27 cellular contexts compared by ENCODE assay signal in the genomic region with DNA sequence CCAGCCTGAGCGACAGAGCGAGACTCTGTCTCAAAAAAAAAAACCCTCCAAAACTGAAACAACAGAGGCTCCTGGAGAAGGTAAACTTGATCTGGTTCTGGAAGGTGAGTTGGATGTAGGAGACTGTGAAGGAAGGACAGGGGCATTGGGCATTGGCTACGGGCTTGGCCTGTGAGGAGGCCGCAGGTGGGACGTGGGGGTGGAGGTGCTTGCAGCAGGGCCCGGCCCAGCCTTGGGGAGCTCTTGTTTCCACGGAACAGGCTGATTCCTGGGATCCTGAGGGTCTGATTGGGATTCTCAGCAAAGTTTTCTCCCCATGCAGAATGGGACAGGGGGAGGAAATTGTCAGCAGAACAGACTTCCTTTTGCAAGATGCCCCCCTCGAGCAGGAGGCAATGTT. TPM values are rescaled to one million over a fixed set of nuclear protein-coding genes. Genes with fewer than 3 reads are reported as not detected.
DNase-seq lines count a peak whose midpoint lies in the region; ATAC-seq and TF ChIP-seq lines count a peak whose summit lies in the region.
"Had no signal": no experiment of that assay in that cellular context is flagged by ENCODE, and none has a peak within 500 bp of the region (broad histone marks: within the 10 kb centered on the region; RNA-seq: fewer than 3 reads in every experiment).

No MANE protein-coding gene starts in this region.

- H3K36me3 Mint-ChIP-seq in chondrocyte (ENCODE audit: low read depth): no peaks in the 10 kb centered on the region
- H3K36me3 Mint-ChIP-seq: brain, T-cell had no signal

- BruUV-seq in A673 (replicated peaks; lab: Mats Ljungman, UMichigan): no TSS peak

- no peak overlapping the region for H3K4me3 Mint-ChIP-seq in chondrocyte (ENCODE audit: unreplicated experiment)
- H3K4me3 Mint-ChIP-seq: activated CD8-positive, alpha-beta T cell treated with anti-CD3 and anti-CD28 coated beads, Interleukin-2, amount 10 ng/mL, durations not matched to agents 7 days and 5 days; brain; CD4-positive, alpha-beta T cell; endodermal cell had no signal

- no peak for ATAC-seq in left lung
- no peak for ATAC-seq in thoracic aorta (ENCODE audit: insufficient number of reproducible peaks, low FRiP score, low read depth)
- no peak for ATAC-seq in GM21367 (IDR thresholded peaks at IDR 0.05; ENCODE audit: unreplicated experiment)
- ATAC-seq: activated CD8-positive, alpha-beta T cell treated with anti-CD3 and anti-CD28 coated beads, Interleukin-2, amount 10 ng/mL, durations not matched to agents 7 days and 5 days; T-cell had no signal

- H3K27me3 ChIP-seq in left lung (no peaks in the 10 kb centered on the region), thoracic aorta (replicated peaks; ENCODE audit: insufficient read depth) (no peaks in the 10 kb centered on the region), H7 (ENCODE audit: control insufficient read depth, insufficient read depth, low read length) (no peaks in the 10 kb centered on the region), A673 (replicated peaks; ENCODE audit: insufficient read depth, low read depth, low read length, poor library complexity) (no peaks in the 10 kb centered on the region)

- CTCF ChIA-PET in HEK293 (lab: Yijun Ruan, JAX) (interaction anchor here (0.7 kb wide), 1 partner anchor 379 kb away, joined by 3 read pairs; no protein-coding TSS in a partner anchor), A673 (lab: Charles Lee) (no interaction called here)

- H3K9me3 ChIP-seq in HEK293 (ENCODE audit: control insufficient read depth, insufficient read depth, low read depth, low read length) (no peaks in the 10 kb centered on the region), left lung (no peaks in the 10 kb centered on the region), thoracic aorta (no peaks in the 10 kb centered on the region), A673 (ENCODE audit: low read depth, low read length, poor library complexity, severe bottlenecking) (no peaks in the 10 kb centered on the region)
- H3K9me3 ChIP-seq: SJCRH30 had no signal

- H3K27ac ChIP-seq in HEK293 (ENCODE audit: extremely low read depth, low read depth, low read length) (no peak overlapping the region), left lung (peak overlapping the region; percentile 89 to 92), thoracic aorta (peak overlapping the region; percentile 97 to 99), A673 (ENCODE audit: low read depth, low read length, poor library complexity, severe bottlenecking) (no peak overlapping the region)
- H3K27ac ChIP-seq: SJCRH30 had no signal

- no peaks in the 10 kb centered on the region for H3K36me3 ChIP-seq in HEK293 (ENCODE audit: control insufficient read depth in 2 of 2, insufficient read depth in 1 of 2, low read length in 2 of 2)
- H3K36me3 ChIP-seq in left lung: peaks cover 0 to 2% of the 10 kb centered on the region in 2 donors
- H3K36me3 ChIP-seq in thoracic aorta: no peaks in the 10 kb centered on the region
- H3K36me3 ChIP-seq in H7 (replicated peaks; ENCODE audit: control insufficient read depth, insufficient read depth, low read length): no peaks in the 10 kb centered on the region
- H3K36me3 ChIP-seq in A673 (ENCODE audit: insufficient read depth, low read length, poor library complexity, severe bottlenecking): no peaks in the 10 kb centered on the region
- H3K36me3 ChIP-seq: SJCRH30 had no signal

- no peaks in the 10 kb centered on the region for H3K9me3 Mint-ChIP-seq in chondrocyte (ENCODE audit: low read depth)
- H3K9me3 Mint-ChIP-seq: CD4-positive, alpha-beta T cell; endodermal cell; H9; memory B cell; T-cell had no signal

- DNase-seq in chondrocyte (ENCODE audit: low spot score) (peak; percentile 79), left lung (no peak), thoracic aorta (ENCODE audit: low spot score) (no peak), H7 (no peak), A673 (ENCODE audit: low spot score) (no peak)
- DNase-seq: activated CD4-positive, CD25-positive, alpha-beta regulatory T cell treated with anti-CD3 and anti-CD28 coated beads, Interleukin-2, amount 50 U/mL, for 72 hours; activated CD8-positive, alpha-beta T cell treated with anti-CD3 and anti-CD28 coated beads, Interleukin-2, amount 10 ng/mL, durations not matched to agents 7 days and 5 days; activated gamma-delta T cell treated with Interleukin-2 at 50 U/mL for 16 hours; CD4-positive, alpha-beta T cell; DMS153; endodermal cell; H9; Karpas-422; kidney glomerular epithelial cell; MV-4-11; NCI-H1694; NCI-H2171; NCI-H524; occipital lobe; retina; SJCRH30; stimulated activated naive CD4-positive, alpha-beta T cell treated with Interleukin-2 at 50 U/mL for 16 hours; T-cell had no signal

- intact Hi-C loops in left lung (cut with DNase I): loop anchor here in 1 of 2 donors (5.0 kb wide), 1 partner anchor 141 kb away; the partner anchor contains the start of gene RBM17
- intact Hi-C loops in A673 (cut with micrococcal nuclease; ENCODE audit: unreplicated experiment): loop anchor here (5.0 kb wide), 2 partner anchors 66 to 141 kb away; partner anchors contain the start of gene RBM17

- H3K4me1 ChIP-seq in HEK293 (ENCODE audit: control insufficient read depth, insufficient read depth, low read length) (no peaks in the 10 kb centered on the region), left lung (peaks cover 22 to 86% of the 10 kb centered on the region in 2 donors), thoracic aorta (ENCODE audit: control insufficient read depth in 1 of 2, low read depth in 2 of 2) (peaks cover 39 to 74% of the 10 kb centered on the region in 2 donors), A673 (ENCODE audit: insufficient read depth, low read length, poor library complexity, severe bottlenecking) (peaks cover 5% of the 10 kb centered on the region)

- TF ChIP-seq CTCF in HEK293 (tag by site-specific recombination; IDR thresholded peaks at IDR 0.05) (no peak), chondrocyte (IDR thresholded peaks at IDR 0.05) (no peak), left lung (IDR thresholded peaks at IDR 0.05) (no peak), thoracic aorta (IDR thresholded peaks at IDR 0.05) (no peak), A673 (conservative IDR thresholded peaks at IDR 0.05; ENCODE audit: low read depth, low read length) (no peak)

- peaks cover 56% of the 10 kb centered on the region for H3K4me1 Mint-ChIP-seq in chondrocyte (ENCODE audit: low read depth)

- no peak overlapping the region for H3K4me3 ChIP-seq in HEK293 (ENCODE audit: low read depth, low read length)
- H3K4me3 ChIP-seq in left lung: no peak overlapping the region
- no peak overlapping the region for H3K4me3 ChIP-seq in thoracic aorta
- no peak overlapping the region for H3K4me3 ChIP-seq in H7 (ENCODE audit: insufficient read depth, low read depth, low read length)
- no peak overlapping the region for H3K4me3 ChIP-seq in A673 (ENCODE audit: low read depth, low read length, poor library complexity, severe bottlenecking)
- H3K4me3 ChIP-seq: SJCRH30 had no signal

- no peaks in the 10 kb centered on the region for H3K27me3 Mint-ChIP-seq in chondrocyte (ENCODE audit: low read depth)
- H3K27me3 Mint-ChIP-seq: CD4-positive, alpha-beta T cell; memory B cell had no signal

- POLR2A ChIA-PET in HEK293 (lab: Yijun Ruan, JAX) (interaction anchor here (0.6 kb wide), 1 partner anchor 64 kb away, joined by 3 read pairs; no protein-coding TSS in a partner anchor), A673 (lab: Charles Lee; ENCODE audit: low non-redundant PET) (no interaction called here)

- H3K27ac Mint-ChIP-seq in chondrocyte (ENCODE audit: unreplicated experiment): no peak overlapping the region
- H3K27ac Mint-ChIP-seq: activated CD8-positive, alpha-beta T cell treated with anti-CD3 and anti-CD28 coated beads, Interleukin-2, amount 10 ng/mL, durations not matched to agents 7 days and 5 days; CD4-positive, alpha-beta T cell; endodermal cell; H9; memory B cell; T-cell had no signal

TF ChIP-seq in HEK293, 187 proteins besides CTCF, POLR2A, EP300 and RAD21:
- TF ChIP-seq EGR2 (tag by site-specific recombination; IDR thresholded peaks at IDR 0.05; ENCODE audit: low read depth): no peak
- TF ChIP-seq ZNF600 (tag by site-specific recombination; IDR thresholded peaks at IDR 0.05): 0 out of 2 replicates have a peak, but pooled peaks have one; percentile 34

RNA-seq across cellular contexts. Expression of gene IL15RA, which starts 30.6 kb away (rescaled TPM):
- 0.56 to 0.65 TPM in 2 of 3 replicates, not detected in the other for total RNA-seq in chondrocyte
- 10 to 100 TPM; 14.7 to 46.2 TPM for total RNA-seq in left lung
- 10 to 100 TPM; 34.4 to 44.1 TPM for total RNA-seq in thoracic aorta
- 1.1 and 2.0 TPM in 2 replicates for total RNA-seq in H7 (2014; rRNA removed; shearing (Covaris generic))
- total RNA-seq in A673 (2021): 1.1 and 1.7 TPM in 2 replicates
- total RNA-seq: occipital lobe, SJCRH30 had no signal

RNA-seq across cellular contexts. Expression of gene FBH1, which starts 56.7 kb away (rescaled TPM):
- total RNA-seq in chondrocyte: 62.2 to 96.6 TPM (median 66.5 TPM) in 3 replicates
- total RNA-seq in left lung: 10 to 100 TPM; 74.7 to 77.4 TPM
- 10 to 100 TPM; 93.7 to 94.1 TPM for total RNA-seq in thoracic aorta
- 72.1 and 78.0 TPM in 2 replicates for total RNA-seq in H7 (2014; rRNA removed; shearing (Covaris generic))
- total RNA-seq in A673 (2021): 84.0 and 87.5 TPM in 2 replicates

RNA-seq across cellular contexts. Expression of gene ANKRD16, which starts 57.1 kb away (rescaled TPM):
- 5.8 to 6.5 TPM (median 6.4 TPM) in 3 replicates for total RNA-seq in chondrocyte
- 1 to 10 TPM; 4.4 to 4.5 TPM for total RNA-seq in left lung
- total RNA-seq in thoracic aorta: 10 to 100 TPM; 10.4 to 15.0 TPM
- total RNA-seq in H7 (2014; rRNA removed; shearing (Covaris generic)): 11.1 and 13.2 TPM in 2 replicates
- total RNA-seq in A673 (2021): 16.2 and 17.3 TPM in 2 replicates

Comparison
In these comparisons a context has a peak if more than half of its experiments do, and no peak if none do; other contexts are left out.
1. H3K27ac ChIP-seq: peak in left lung (2 of 2) and thoracic aorta (2 of 2); none in HEK293 (single experiment) and A673 (single experiment).